Comparison of ENCODE assay signal across 12 cellular contexts in the genomic region with DNA sequence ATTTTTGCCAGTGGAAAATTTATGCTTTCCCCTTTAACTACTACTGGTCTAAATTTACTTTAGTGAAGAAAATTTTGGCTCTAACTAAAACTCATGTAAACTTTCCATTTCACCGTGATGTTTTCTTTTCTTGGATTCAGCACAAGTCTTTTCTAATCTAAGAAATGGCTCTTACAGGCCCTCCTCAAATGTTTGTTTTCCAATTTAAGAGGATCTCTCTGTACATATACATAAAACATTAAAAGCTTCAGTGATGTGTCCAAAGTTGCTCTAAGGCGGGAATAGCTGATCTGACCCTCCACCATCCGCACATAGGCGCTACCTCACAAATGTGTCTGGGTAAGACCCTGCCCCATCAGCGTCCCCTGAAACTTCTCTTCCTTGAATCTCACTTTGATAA.
"Had no signal": no experiment of that assay in that cellular context is flagged by ENCODE, and none has a peak within 500 bp of the region (broad histone marks: within the 10 kb centered on the region; RNA-seq: fewer than 3 reads in every experiment).

No MANE protein-coding gene starts in this region.

- H3K27ac Mint-ChIP-seq: activated CD8-positive, alpha-beta memory T cell treated with anti-CD3 and anti-CD28 coated beads, Interleukin-2, amount 10 ng/mL, durations not matched to agents 7 days and 5 days; activated naive CD8-positive, alpha-beta T cell treated with anti-CD3 and anti-CD28 coated beads for 36 hours; activated T-cell treated with anti-CD3 and anti-CD28 coated beads, Interleukin-2, amount 50 U/mL, for 24 hours had no signal

- H3K27me3 Mint-ChIP-seq: activated CD8-positive, alpha-beta memory T cell treated with anti-CD3 and anti-CD28 coated beads, Interleukin-2, amount 10 ng/mL, durations not matched to agents 7 days and 5 days; activated T-cell treated with anti-CD3 and anti-CD28 coated beads, Interleukin-2, amount 50 U/mL, for 24 hours had no signal

- H3K27ac ChIP-seq: breast epithelium, lower lobe of right lung had no signal

- H3K9me3 Mint-ChIP-seq: activated naive CD8-positive, alpha-beta T cell treated with anti-CD3 and anti-CD28 coated beads for 36 hours; activated T-cell treated with anti-CD3 and anti-CD28 coated beads, Interleukin-2, amount 50 U/mL, for 24 hours had no signal

- H3K36me3 ChIP-seq: breast epithelium, lower lobe of right lung had no signal

- H3K27me3 ChIP-seq: breast epithelium had no signal

- DNase-seq: activated CD4-positive, alpha-beta T cell treated with anti-CD3 and anti-CD28 coated beads, Interleukin-2, amount 50 U/mL, for 4 hours; activated CD8-positive, alpha-beta memory T cell treated with anti-CD3 and anti-CD28 coated beads, Interleukin-2, amount 10 ng/mL, durations not matched to agents 7 days and 5 days; activated effector memory CD4-positive, alpha-beta T cell treated with anti-CD3 and anti-CD28 coated beads, Interleukin-2, amount 50 U/mL, for 16 hours; activated naive CD8-positive, alpha-beta T cell treated with anti-CD3 and anti-CD28 coated beads for 36 hours; activated T-cell treated with anti-CD3 and anti-CD28 coated beads, Interleukin-2, amount 50 U/mL, for 24 hours; lower lobe of right lung; naive thymus-derived CD4-positive, alpha-beta T cell; occipital lobe; stimulated activated CD4-positive, alpha-beta T cell treated with anti-CD3 and anti-CD28 coated beads, Interleukin-2, amount 100 ng/mL, for 48 hours; stimulated activated naive CD4-positive, alpha-beta T cell treated with Interleukin-2 at 50 U/mL for 16 hours had no signal

- ATAC-seq: activated CD8-positive, alpha-beta memory T cell treated with anti-CD3 and anti-CD28 coated beads, Interleukin-2, amount 10 ng/mL, durations not matched to agents 7 days and 5 days; naive thymus-derived CD4-positive, alpha-beta T cell; SK-N-SH treated with all-trans-retinoic acid at 6 μM for 48 hours had no signal

- H3K9me3 ChIP-seq: breast epithelium, lower lobe of right lung had no signal

- H3K4me3 Mint-ChIP-seq: activated CD8-positive, alpha-beta memory T cell treated with anti-CD3 and anti-CD28 coated beads, Interleukin-2, amount 10 ng/mL, durations not matched to agents 7 days and 5 days; activated naive CD8-positive, alpha-beta T cell treated with anti-CD3 and anti-CD28 coated beads for 36 hours; activated T-cell treated with anti-CD3 and anti-CD28 coated beads, Interleukin-2, amount 50 U/mL, for 24 hours; naive thymus-derived CD4-positive, alpha-beta T cell had no signal

- H3K4me1 ChIP-seq: breast epithelium had no signal

- H3K4me3 ChIP-seq: breast epithelium, lower lobe of right lung had no signal
